12 cellular contexts compared by ENCODE assay signal in genomic region chr4:86960557-86960959, GRCh38. TPM values are rescaled to one million over a fixed set of nuclear protein-coding genes. Genes with fewer than 3 reads are reported as not detected.
DNase-seq lines count a peak whose midpoint lies in the region; ATAC-seq and TF ChIP-seq lines count a peak whose summit lies in the region.
"Had no signal": no experiment of that assay in that cellular context is flagged by ENCODE, and none has a peak within 500 bp of the region (broad histone marks: within the 10 kb centered on the region; RNA-seq: fewer than 3 reads in every experiment).

No MANE protein-coding gene starts in this region.

- peaks cover 59% of the 10 kb centered on the region for H3K4me1 Mint-ChIP-seq in type B pancreatic cell (ENCODE audit: unreplicated experiment)

- TF ChIP-seq POLR2A in body of pancreas (IDR thresholded peaks at IDR 0.05), result no peak

- H3K9me3 Mint-ChIP-seq in type B pancreatic cell, result peaks cover 4% of the 10 kb centered on the region
- H3K9me3 Mint-ChIP-seq: activated T-cell treated with anti-CD3 and anti-CD28 coated beads, Interleukin-2, amount 50 U/mL, for 4 hours had no signal

- ATAC-seq in body of pancreas (peak; percentile 66), left colon (peak; percentile 41), HG03565 (IDR thresholded peaks at IDR 0.05; ENCODE audit: unreplicated experiment) (no peak)
- ATAC-seq: activated T-cell treated with anti-CD3 and anti-CD28 coated beads, Interleukin-2, amount 50 U/mL, for 4 hours had no signal

- no peaks in the 10 kb centered on the region for H3K36me3 ChIP-seq in body of pancreas (replicated peaks in 1 of 2; ENCODE audit: insufficient read depth in 1 of 2, low read depth in 2 of 2)
- H3K36me3 ChIP-seq: SJCRH30 had no signal

- peaks cover 11% of the 10 kb centered on the region for H3K36me3 Mint-ChIP-seq in type B pancreatic cell

- peaks cover 62% of the 10 kb centered on the region for H3K4me1 ChIP-seq in body of pancreas

- no peak for TF ChIP-seq CTCF in body of pancreas (IDR thresholded peaks at IDR 0.05)
- no peak for TF ChIP-seq CTCF in type B pancreatic cell (conservative IDR thresholded peaks at IDR 0.05)

- WGBS in body of pancreas, 2 donors, result 10 to 21% methylated on average over 2 of the region's 2 CpGs

- H3K27ac ChIP-seq in body of pancreas, result peak overlapping the region; percentile 7 to 49 (median 26)
- H3K27ac ChIP-seq: SJCRH30, testis had no signal

- intact Hi-C loops in body of pancreas (cut with DNase I) (no loop called here), left colon (cut with DNase I, micrococcal nuclease) (no loop called here)

- no peaks in the 10 kb centered on the region for H3K9me3 ChIP-seq in body of pancreas
- H3K9me3 ChIP-seq: SJCRH30, testis had no signal

- H3K4me3 ChIP-seq in body of pancreas, result no peak overlapping the region
- H3K4me3 ChIP-seq: SJCRH30, testis had no signal

- H3K4me3 Mint-ChIP-seq in type B pancreatic cell, result peak overlapping the region; percentile 34
- H3K4me3 Mint-ChIP-seq: activated T-cell treated with anti-CD3 and anti-CD28 coated beads, Interleukin-2, amount 50 U/mL, for 4 hours had no signal

- H3K27ac Mint-ChIP-seq in type B pancreatic cell, result peak overlapping the region; percentile 61

- H3K27me3 ChIP-seq in body of pancreas, result no peaks in the 10 kb centered on the region
- H3K27me3 ChIP-seq: SJCRH30, testis had no signal

- no peaks in the 10 kb centered on the region for H3K27me3 Mint-ChIP-seq in type B pancreatic cell

- DNase-seq in NCI-H510A treated with DMSO at 0.1 percent for 48 hours (lab: John Stamatoyannopoulos, UW) (peak; percentile 44), NCI-H510A (lab: John Stamatoyannopoulos, UW) (no peak), body of pancreas (peak in 3 of 4 donors; percentile 29 to 36 (median 34)), left colon (no peak), type B pancreatic cell (ENCODE audit: extremely low spot score, unreplicated experiment) (no peak), NCI-H187 treated with DMSO at 0.1 percent for 48 hours (lab: John Stamatoyannopoulos, UW) (no peak), inferior parietal cortex (ENCODE audit: extremely low spot score) (no peak)
- DNase-seq: 8988T; activated T-cell treated with anti-CD3 and anti-CD28 coated beads, Interleukin-2, amount 50 U/mL, for 4 hours; testis had no signal

RNA-seq across cellular contexts. Expression of gene AFF1, which starts 25.7 kb away (rescaled TPM):
- total RNA-seq in body of pancreas (10 to 100 TPM; 42.8 to 57.0 TPM), left colon (10 to 100 TPM; 86.2 to 95.2 TPM), type B pancreatic cell (ENCODE audit: low replicate concordance) (39.7 and 55.8 TPM in 2 replicates)

Comparison
In these comparisons a context has a peak if more than half of its experiments do, and no peak if none do; other contexts are left out.
1. DNase-seq: peak in NCI-H510A treated with DMSO at 0.1 percent for 48 hours (single experiment) and body of pancreas (3 of 4); none in NCI-H510A (single experiment), left colon (0 of 2), type B pancreatic cell (single experiment), NCI-H187 treated with DMSO at 0.1 percent for 48 hours (single experiment) and inferior parietal cortex (single experiment).